1 cellular context compared by ENCODE assay signal in genomic region chr10:47730911-47731310, GRCh38. TPM values are rescaled to one million over a fixed set of nuclear protein-coding genes. Genes with fewer than 3 reads are reported as not detected.
"Had no signal": no experiment of that assay in that cellular context is flagged by ENCODE, and none has a peak within 500 bp of the region (broad histone marks: within the 10 kb centered on the region; RNA-seq: fewer than 3 reads in every experiment).

No MANE protein-coding gene starts in this region.

RNA-seq across cellular contexts. Expression of gene SYT15B, which starts 32.5 kb away (rescaled TPM):
- total RNA-seq: G401 had no signal
